In the genomic region with DNA sequence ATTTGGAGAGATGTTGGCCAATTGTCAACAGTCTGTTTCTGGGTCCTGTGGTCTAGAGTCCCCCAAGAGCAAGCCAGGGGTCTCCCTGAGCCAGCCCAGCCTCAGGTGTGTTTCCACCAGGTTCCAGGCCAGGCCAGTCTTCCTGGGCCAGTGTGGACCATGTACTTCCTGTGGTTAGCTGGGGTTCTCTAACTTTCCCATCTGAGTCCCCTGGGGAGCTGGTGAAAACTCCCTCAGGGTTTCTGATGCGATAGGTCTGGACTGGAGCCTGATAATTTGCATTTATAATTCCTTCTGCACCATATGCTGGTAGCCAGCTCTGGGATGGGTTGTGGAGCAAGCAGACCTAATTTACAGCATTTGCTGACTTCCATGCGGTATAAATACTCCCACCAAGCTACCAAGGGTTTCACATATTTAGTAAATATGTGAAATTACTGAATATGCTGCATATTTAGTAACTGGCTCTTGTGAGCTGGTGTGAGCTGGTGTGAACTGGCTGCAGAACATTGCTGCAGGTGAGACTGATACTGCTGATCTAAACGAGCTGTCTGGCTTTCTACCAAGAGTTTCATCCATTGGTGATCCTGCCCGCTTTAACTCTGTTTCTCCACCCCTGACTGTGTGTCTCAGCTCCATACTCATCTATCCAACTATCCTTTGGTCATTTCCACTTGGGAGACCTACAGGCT, we compare ENCODE assay signal across 30 cellular contexts.
DNase-seq lines count a peak whose midpoint lies in the region; ATAC-seq and TF ChIP-seq lines count a peak whose summit lies in the region.
"Had no signal": no experiment of that assay in that cellular context is flagged by ENCODE, and none has a peak within 500 bp of the region (broad histone marks: within the 10 kb centered on the region; RNA-seq: fewer than 3 reads in every experiment).

No MANE protein-coding gene starts in this region.

- intact Hi-C loops in mammary epithelial cell (cut with micrococcal nuclease) = no loop called here
- intact Hi-C loops in breast epithelium (cut with DNase I; ENCODE audit: low total_unique reads) = no loop called here
- intact Hi-C loops in activated B cell treated with CpG ODN at 0.5 μM for 24 hours (cut with micrococcal nuclease) = loop anchor here (10.0 kb wide), 2 partner anchors 894 to 1406 kb away; a partner anchor contains a TSS

- H3K4me1 Mint-ChIP-seq in activated B cell treated with CpG ODN at 0.5 μM for 24 hours = peaks cover 69% of the 10 kb centered on the region
- H3K4me1 Mint-ChIP-seq: CD8-positive, alpha-beta memory T cell; stimulated activated effector memory CD8-positive, alpha-beta T cell treated with anti-CD3 and anti-CD28 coated beads, Interleukin-12 subunit alpha, Interleukin-12 subunit beta, amount 100 ng/mL, for 72 hours had no signal

- POLR2A ChIA-PET in activated B cell treated with CpG ODN at 0.5 μM for 24 hours (lab: Charles Lee) = interaction anchor here (1.1 kb wide), 1 partner anchor 114 kb away, joined by 3 read pairs; no protein-coding TSS in a partner anchor

- no peaks in the 10 kb centered on the region for H3K9me3 Mint-ChIP-seq in activated B cell treated with CpG ODN at 0.5 μM for 24 hours
- H3K9me3 Mint-ChIP-seq: activated CD4-positive, alpha-beta T cell treated with anti-CD3 and anti-CD28 coated beads, Interleukin-2, amount 10 ng/mL, durations not matched to agents 24 days and 14 days; activated naive CD8-positive, alpha-beta T cell treated with anti-CD3 and anti-CD28 coated beads, Interleukin-2, amount 10 ng/mL, durations not matched to agents 7 days and 5 days; stimulated activated effector memory CD8-positive, alpha-beta T cell treated with anti-CD3 and anti-CD28 coated beads, Interleukin-12 subunit alpha, Interleukin-12 subunit beta, amount 100 ng/mL, for 72 hours had no signal

- H3K27ac ChIP-seq in mammary epithelial cell (ENCODE audit: insufficient read depth, low read depth, low read length) = no peak overlapping the region
- no peak overlapping the region for H3K27ac ChIP-seq in breast epithelium
- H3K27ac ChIP-seq: ascending aorta, esophagus muscularis mucosa, foreskin keratinocyte, pancreas, right atrium auricular region, suprapubic skin had no signal

- peak; percentile 73 for ATAC-seq in activated B cell treated with CpG ODN at 0.5 μM for 24 hours (ENCODE audit: low read depth)
- ATAC-seq: foreskin keratinocyte; HCT116; K562; pancreas; SK-N-SH treated with all-trans-retinoic acid at 6 μM for 48 hours; stimulated activated effector memory CD8-positive, alpha-beta T cell treated with anti-CD3 and anti-CD28 coated beads, Interleukin-12 subunit alpha, Interleukin-12 subunit beta, amount 100 ng/mL, for 72 hours had no signal

- 87% methylated on average over 4 of the region's 4 CpGs for WGBS in mammary epithelial cell (ENCODE audit: low coverage, missing lambda C conversion rate)

- dilution Hi-C loops in mammary epithelial cell (cut with HindIII; ENCODE audit: low sequenced_read_pairs) = no loop called here

- H3K4me3 Mint-ChIP-seq in activated B cell treated with CpG ODN at 0.5 μM for 24 hours = peak overlapping the region; percentile 5
- H3K4me3 Mint-ChIP-seq: activated CD4-positive, alpha-beta T cell treated with anti-CD3 and anti-CD28 coated beads, Interleukin-2, amount 10 ng/mL, durations not matched to agents 24 days and 14 days; activated naive CD8-positive, alpha-beta T cell treated with anti-CD3 and anti-CD28 coated beads, Interleukin-2, amount 10 ng/mL, durations not matched to agents 7 days and 5 days; CD8-positive, alpha-beta memory T cell; neural crest cell; stimulated activated effector memory CD8-positive, alpha-beta T cell treated with anti-CD3 and anti-CD28 coated beads, Interleukin-12 subunit alpha, Interleukin-12 subunit beta, amount 100 ng/mL, for 72 hours had no signal

- H3K4me1 ChIP-seq in mammary epithelial cell (ENCODE audit: insufficient read depth, low read length) (peaks cover 30% of the 10 kb centered on the region), breast epithelium (no peaks in the 10 kb centered on the region)

- H3K4me2 ChIP-seq in mammary epithelial cell (ENCODE audit: insufficient read depth, low read depth, low read length) = no peak overlapping the region

- TF ChIP-seq POLR2A in breast epithelium (IDR thresholded peaks at IDR 0.05) = no peak

- CTCF ChIA-PET in mammary epithelial cell (lab: Charles Lee; ENCODE audit: low non-redundant PET) (no interaction called here), activated B cell treated with CpG ODN at 0.5 μM for 24 hours (lab: Charles Lee) (interaction anchor here (0.7 kb wide), 1 partner anchor 82 kb away, joined by 3 read pairs; no protein-coding TSS in a partner anchor)

- H3K36me3 ChIP-seq in mammary epithelial cell (ENCODE audit: insufficient read depth, low read length) (no peaks in the 10 kb centered on the region), breast epithelium (no peaks in the 10 kb centered on the region)
- H3K36me3 ChIP-seq: ascending aorta, pancreas, right atrium auricular region, suprapubic skin had no signal

- no peak overlapping the region for H3K9ac ChIP-seq in mammary epithelial cell (ENCODE audit: insufficient read depth, low read length)

- H3K36me3 Mint-ChIP-seq in activated B cell treated with CpG ODN at 0.5 μM for 24 hours (ENCODE audit: low read depth) = no peaks in the 10 kb centered on the region
- H3K36me3 Mint-ChIP-seq: activated naive CD8-positive, alpha-beta T cell treated with anti-CD3 and anti-CD28 coated beads, Interleukin-2, amount 10 ng/mL, durations not matched to agents 7 days and 5 days; CD8-positive, alpha-beta memory T cell; stimulated activated effector memory CD8-positive, alpha-beta T cell treated with anti-CD3 and anti-CD28 coated beads, Interleukin-12 subunit alpha, Interleukin-12 subunit beta, amount 100 ng/mL, for 72 hours had no signal

- H3K27me3 Mint-ChIP-seq in activated B cell treated with CpG ODN at 0.5 μM for 24 hours = no peaks in the 10 kb centered on the region

- H3K27me3 ChIP-seq in mammary epithelial cell (ENCODE audit: insufficient read depth, low read length) (no peaks in the 10 kb centered on the region), breast epithelium (no peaks in the 10 kb centered on the region)
- H3K27me3 ChIP-seq: ascending aorta, esophagus muscularis mucosa, foreskin keratinocyte, pancreas, right atrium auricular region, suprapubic skin had no signal

- DNase-seq in mammary epithelial cell (no peak), breast epithelium (ENCODE audit: low spot score in 2 of 2) (no peak), NCI-H2171 (lab: John Stamatoyannopoulos, UW) (peak; percentile 45), activated B cell treated with CpG ODN at 0.5 μM for 24 hours (peak; percentile 31), SKM-1 treated with dmso at 0.1 percent for 144 hours (lab: John Stamatoyannopoulos, UW; ENCODE audit: unreplicated experiment) (no peak)
- DNase-seq in effector CD8-positive, alpha-beta T cell (lab: John Stamatoyannopoulos, UW) = no peak
- DNase-seq in activated CD4-positive, CD25-positive, alpha-beta regulatory T cell (lab: John Stamatoyannopoulos, UW) = no peak
- no peak for DNase-seq in stimulated activated CD4-positive, alpha-beta T cell treated with anti-CD3 and anti-CD28 coated beads, Interleukin-2, amount 100 ng/mL, for 24 hours
- DNase-seq: activated CD4-positive, alpha-beta T cell treated with anti-CD3 and anti-CD28 coated beads, Interleukin-2, amount 10 ng/mL, durations not matched to agents 24 days and 14 days; activated gamma-delta T cell; activated naive CD8-positive, alpha-beta T cell treated with anti-CD3 and anti-CD28 coated beads, Interleukin-2, amount 10 ng/mL, durations not matched to agents 7 days and 5 days; activated T-cell treated with anti-CD3 and anti-CD28 coated beads, Interleukin-2, amount 50 U/mL, for 1 hour; AML-193; CD8-positive, alpha-beta memory T cell; central memory CD4-positive, alpha-beta T cell; DMS53; foreskin keratinocyte; NCI-H510A treated with DMSO at 0.1 percent for 48 hours; pancreas; stimulated activated CD4-positive, alpha-beta T cell treated with anti-CD3 and anti-CD28 coated beads, Interleukin-4, amount 100 ng/mL, for 1 hour had no signal

- H3K79me2 ChIP-seq in mammary epithelial cell (ENCODE audit: insufficient read depth, low read length) = no peaks in the 10 kb centered on the region

- peaks cover 5% of the 10 kb centered on the region for H3K9me3 ChIP-seq in mammary epithelial cell (replicated peaks; ENCODE audit: insufficient read depth, low read length)
- H3K9me3 ChIP-seq in breast epithelium = peaks cover 0 to 3% of the 10 kb centered on the region in 2 donors
- H3K9me3 ChIP-seq: ascending aorta, esophagus muscularis mucosa, pancreas, suprapubic skin had no signal

- no peaks in the 10 kb centered on the region for H4K20me1 ChIP-seq in mammary epithelial cell (ENCODE audit: insufficient read depth, low read length)

- H3K4me3 ChIP-seq in mammary epithelial cell (replicated peaks in 1 of 3; ENCODE audit: insufficient read depth in 1 of 3, low read depth in 2 of 3, low read length in 3 of 3) (no peak overlapping the region), breast epithelium (no peak overlapping the region)
- H3K4me3 ChIP-seq: ascending aorta, esophagus muscularis mucosa, K562, lung, pancreas, right atrium auricular region, suprapubic skin had no signal

- in situ Hi-C loops in mammary epithelial cell (cut with MboI; ENCODE audit: low sequenced_read_pairs in 2 of 2) = no loop called here

- no peak overlapping the region for H3K27ac Mint-ChIP-seq in activated B cell treated with CpG ODN at 0.5 μM for 24 hours
- H3K27ac Mint-ChIP-seq: activated CD4-positive, alpha-beta T cell treated with anti-CD3 and anti-CD28 coated beads, Interleukin-2, amount 10 ng/mL, durations not matched to agents 24 days and 14 days; activated naive CD8-positive, alpha-beta T cell treated with anti-CD3 and anti-CD28 coated beads, Interleukin-2, amount 10 ng/mL, durations not matched to agents 7 days and 5 days; CD8-positive, alpha-beta memory T cell; stimulated activated effector memory CD8-positive, alpha-beta T cell treated with anti-CD3 and anti-CD28 coated beads, Interleukin-12 subunit alpha, Interleukin-12 subunit beta, amount 100 ng/mL, for 72 hours had no signal

- H2AFZ ChIP-seq in mammary epithelial cell (ENCODE audit: low read depth, low read length) = peak overlapping the region; percentile 50

- no peak for TF ChIP-seq CTCF in mammary epithelial cell (conservative IDR thresholded peaks at IDR 0.05 in 1 of 2, IDR thresholded peaks at IDR 0.05 in 1 of 2; ENCODE audit: extremely low read depth in 1 of 2, insufficient read depth in 1 of 2, low read depth in 1 of 2, low read length in 2 of 2)
- TF ChIP-seq CTCF in breast epithelium (IDR thresholded peaks at IDR 0.05) = no peak
- no peak for TF ChIP-seq CTCF in activated B cell treated with CpG ODN at 0.5 μM for 24 hours (IDR thresholded peaks at IDR 0.05)

- no TSS peak for BruUV-seq in mammary epithelial cell (replicated peaks; lab: Mats Ljungman, UMichigan)

Comparison
In these comparisons a context has a peak if more than half of its experiments do, and no peak if none do; other contexts are left out.
1. DNase-seq: peak in NCI-H2171 (single experiment) and activated B cell treated with CpG ODN at 0.5 μM for 24 hours (single experiment); none in mammary epithelial cell (single experiment), breast epithelium (0 of 2), SKM-1 treated with dmso at 0.1 percent for 144 hours (single experiment), effector CD8-positive, alpha-beta T cell (single experiment), activated CD4-positive, CD25-positive, alpha-beta regulatory T cell (0 of 4) and stimulated activated CD4-positive, alpha-beta T cell treated with anti-CD3 and anti-CD28 coated beads, Interleukin-2, amount 100 ng/mL, for 24 hours (0 of 2).